Comparison of ENCODE assay signal across 20 cellular contexts in the genomic region with DNA sequence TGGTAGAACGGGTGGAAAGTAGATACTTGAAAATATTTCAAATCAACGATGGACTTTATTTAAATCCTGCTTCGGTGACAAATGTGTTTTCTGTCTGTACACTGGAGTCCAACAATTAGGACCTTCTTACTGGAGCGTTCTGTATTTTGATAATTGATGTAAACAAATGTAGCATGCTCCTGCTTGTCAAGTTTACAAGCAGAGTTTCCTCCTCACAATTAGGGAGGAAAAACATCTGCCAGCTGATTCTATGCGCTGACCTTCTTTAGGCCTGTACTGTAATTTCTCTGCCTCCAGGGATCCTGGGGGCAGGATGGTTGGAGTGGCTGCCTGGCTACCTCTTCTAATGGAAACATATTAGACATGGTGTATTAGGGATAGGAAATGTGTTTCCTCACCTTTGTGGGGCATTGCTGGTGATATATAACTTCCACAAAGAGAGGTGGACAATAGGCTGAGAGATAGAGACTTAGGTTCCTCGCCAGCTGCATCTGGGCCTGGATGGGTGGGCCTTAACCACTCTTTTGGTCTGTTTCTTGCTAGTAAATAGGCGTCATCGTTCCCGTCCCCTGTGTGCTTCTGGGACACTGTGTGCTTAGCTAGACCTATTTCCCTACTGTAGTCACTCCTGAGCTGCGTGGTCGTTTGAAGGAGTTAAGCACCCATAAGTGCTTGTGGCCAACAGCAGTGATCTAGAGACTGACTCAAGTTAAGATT. TPM values are rescaled to one million over a fixed set of nuclear protein-coding genes. Genes with fewer than 3 reads are reported as not detected.
A peak's percentile ranks its signal among the peaks of the same experiment; 100 is the strongest.
DNase-seq lines count a peak whose midpoint lies in the region; ATAC-seq and TF ChIP-seq lines count a peak whose summit lies in the region.
"Had no signal": no experiment of that assay in that cellular context is flagged by ENCODE, and none has a peak within 500 bp of the region (broad histone marks: within the 10 kb centered on the region; RNA-seq: fewer than 3 reads in every experiment).

No MANE protein-coding gene starts in this region.

- no peak for TF ChIP-seq POLR2A in uterus (IDR thresholded peaks at IDR 0.05)

- no peak overlapping the region for H3K4me3 ChIP-seq in colonic mucosa
- peak overlapping the region; percentile 49 for H3K4me3 ChIP-seq in left ventricle myocardium inferior
- no peak overlapping the region for H3K4me3 ChIP-seq in uterus
- H3K4me3 ChIP-seq: dorsolateral prefrontal cortex, esophagus squamous epithelium, right lobe of liver, SJCRH30 had no signal

- no peak overlapping the region for H3K27ac ChIP-seq in colonic mucosa
- peak overlapping the region; percentile 100 for H3K27ac ChIP-seq in left ventricle myocardium inferior (replicated peaks)
- H3K27ac ChIP-seq in uterus = peak overlapping the region; percentile 85 to 87
- H3K27ac ChIP-seq: dorsolateral prefrontal cortex, esophagus squamous epithelium, KMS-11, right lobe of liver, SJCRH30 had no signal

- H3K9ac ChIP-seq in colonic mucosa (ENCODE audit: low read depth in 2 of 2, low read length in 2 of 2) = peak overlapping the region in 1 of 2 donors; percentile 66
- H3K9ac ChIP-seq: KMS-11 had no signal

- ATAC-seq in omental fat pad (ENCODE audit: low FRiP score) (peak; percentile 12), HG03095 (IDR thresholded peaks at IDR 0.05; ENCODE audit: unreplicated experiment) (no peak), GM19463 (IDR thresholded peaks at IDR 0.05; ENCODE audit: unreplicated experiment) (no peak), HG02610 (IDR thresholded peaks at IDR 0.05; ENCODE audit: unreplicated experiment) (no peak)
- ATAC-seq: activated CD8-positive, alpha-beta T cell treated with anti-CD3 and anti-CD28 coated beads for 36 hours; right lobe of liver; T-helper 17 cell had no signal

- no peak for TF ChIP-seq CTCF in colonic mucosa (IDR thresholded peaks at IDR 0.05)
- TF ChIP-seq CTCF in left ventricle myocardium inferior (IDR thresholded peaks at IDR 0.05; ENCODE audit: borderline replicate concordance) = no peak
- no peak for TF ChIP-seq CTCF in omental fat pad (IDR thresholded peaks at IDR 0.05)
- TF ChIP-seq CTCF in uterus (IDR thresholded peaks at IDR 0.05) = no peak

- H3K4me1 ChIP-seq in colonic mucosa (no peaks in the 10 kb centered on the region), left ventricle myocardium inferior (peaks cover 100% of the 10 kb centered on the region), uterus (peaks cover 18 to 24% of the 10 kb centered on the region in 2 donors)
- H3K4me1 ChIP-seq: esophagus squamous epithelium, SJCRH30 had no signal

- DNase-seq in colonic mucosa = peak; percentile 26
- peak; percentile 52 for DNase-seq in left ventricle myocardium inferior
- DNase-seq in omental fat pad (ENCODE audit: low spot score) = no peak
- peak in 1 of 2 donors; percentile 54 for DNase-seq in uterus
- no peak for DNase-seq in islet precursor cell
- DNase-seq: activated CD8-positive, alpha-beta T cell treated with anti-CD3 and anti-CD28 coated beads for 36 hours; activated T-cell treated with anti-CD3 and anti-CD28 coated beads, Interleukin-2, amount 50 U/mL, for 24 hours; dorsolateral prefrontal cortex; EL; esophagus squamous epithelium; NCI-H69; right lobe of liver; SJCRH30; stimulated activated CD4-positive, alpha-beta T cell treated with anti-CD3 and anti-CD28 coated beads, Interleukin-1b, Interleukin-23, amount 100 ng/mL, for 48 hours; T-helper 17 cell had no signal

- H3K36me3 ChIP-seq in colonic mucosa (no peaks in the 10 kb centered on the region), left ventricle myocardium inferior (peaks cover 31% of the 10 kb centered on the region), uterus (no peaks in the 10 kb centered on the region)
- H3K36me3 ChIP-seq: SJCRH30 had no signal

- H3K9me3 ChIP-seq in colonic mucosa (no peaks in the 10 kb centered on the region), left ventricle myocardium inferior (replicated peaks) (no peaks in the 10 kb centered on the region), uterus (no peaks in the 10 kb centered on the region)
- H3K9me3 ChIP-seq: esophagus squamous epithelium, right lobe of liver, SJCRH30 had no signal

- intact Hi-C loops in colonic mucosa (cut with DNase I) = no loop called here
- intact Hi-C loops in left ventricle myocardium inferior (cut with micrococcal nuclease) = loop anchor here (10.0 kb wide), 1 partner anchor 156 kb away; no protein-coding TSS in a partner anchor
- intact Hi-C loops in uterus (cut with DNase I; ENCODE audit: low total_unique reads) = no loop called here

- H3K27me3 ChIP-seq in colonic mucosa (no peaks in the 10 kb centered on the region), left ventricle myocardium inferior (ENCODE audit: low read depth) (no peaks in the 10 kb centered on the region), uterus (no peaks in the 10 kb centered on the region)
- H3K27me3 ChIP-seq: right lobe of liver, SJCRH30 had no signal

RNA-seq across cellular contexts. Expression of a gene that starts 19.3 kb away (rescaled TPM):
- total RNA-seq in colonic mucosa (10 to 100 TPM; 52.7 to 61.3 TPM), left ventricle myocardium inferior (60.9 TPM), omental fat pad (10 to 100 TPM; 12.1 to 48.9 (median 25.2) TPM), uterus (10 to 100 TPM; 28.2 to 59.6 (median 39.5) TPM)
- total RNA-seq: activated CD8-positive, alpha-beta T cell treated with anti-CD3 and anti-CD28 coated beads for 36 hours; OCI-LY7; T-helper 17 cell had no signal

Comparison
In these comparisons a context has a peak if more than half of its experiments do, and no peak if none do; other contexts are left out.
1. DNase-seq: peak in colonic mucosa (single experiment) and left ventricle myocardium inferior (single experiment); none in omental fat pad (single experiment) and islet precursor cell (single experiment).